2 cellular contexts compared by ENCODE assay signal in the genomic region with DNA sequence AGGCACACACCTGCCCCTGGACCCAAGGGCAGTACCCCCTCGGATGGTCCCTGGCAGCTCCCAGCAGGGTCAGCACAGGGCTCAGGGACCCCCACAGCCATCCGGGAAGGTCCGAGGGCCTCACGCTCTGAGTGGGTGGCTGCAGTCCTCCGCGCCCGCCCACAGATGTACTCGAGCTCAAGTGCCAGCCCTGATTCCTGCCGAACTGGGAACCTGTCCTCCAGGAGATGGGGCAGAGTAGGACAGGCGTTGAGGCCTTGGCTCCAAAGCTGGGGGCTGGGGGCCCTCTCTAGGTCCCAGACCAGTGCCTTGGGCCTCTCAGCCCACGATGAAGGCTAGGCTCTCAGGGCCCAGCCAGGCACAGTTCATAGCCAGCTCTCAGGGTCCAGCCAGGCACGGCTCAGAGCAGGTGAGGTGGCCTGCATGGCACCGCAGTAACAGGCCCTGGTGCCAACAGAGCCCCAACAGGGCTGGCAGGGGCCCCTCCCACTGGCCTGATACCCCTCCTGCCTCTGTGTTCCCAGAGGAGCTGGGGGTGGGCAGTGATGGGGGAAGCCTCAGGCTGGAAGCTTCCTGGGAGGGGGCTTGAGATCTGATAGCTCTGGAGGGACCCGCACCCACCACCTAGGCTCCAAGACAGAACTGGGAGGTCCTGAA.
TF ChIP-seq lines count a peak whose summit lies in the region.

No MANE protein-coding gene starts in this region.

TF ChIP-seq in GM23338, 12 proteins besides CTCF, POLR2A, EP300 and RAD21 (continues in another document):
- no peak for TF ChIP-seq ZNF114 (CRISPR knock-in tag; IDR thresholded peaks at IDR 0.05)
- no peak for TF ChIP-seq ETS1 (IDR thresholded peaks at IDR 0.05)
- TF ChIP-seq ZNF331 (CRISPR knock-in tag; IDR thresholded peaks at IDR 0.05; ENCODE audit: low read depth) = no peak
- TF ChIP-seq EZH2 (IDR thresholded peaks at IDR 0.05; ENCODE audit: low read depth, unreplicated experiment) = no peak
- TF ChIP-seq CREB1 (CRISPR knock-in tag; IDR thresholded peaks at IDR 0.05; ENCODE audit: low read depth) = no peak
- no peak for TF ChIP-seq JUNB (IDR thresholded peaks at IDR 0.05; ENCODE audit: unreplicated experiment)
- TF ChIP-seq EZH2phosphoT487 (IDR thresholded peaks at IDR 0.05; ENCODE audit: unreplicated experiment) = no peak
- TF ChIP-seq, protein P1, sequence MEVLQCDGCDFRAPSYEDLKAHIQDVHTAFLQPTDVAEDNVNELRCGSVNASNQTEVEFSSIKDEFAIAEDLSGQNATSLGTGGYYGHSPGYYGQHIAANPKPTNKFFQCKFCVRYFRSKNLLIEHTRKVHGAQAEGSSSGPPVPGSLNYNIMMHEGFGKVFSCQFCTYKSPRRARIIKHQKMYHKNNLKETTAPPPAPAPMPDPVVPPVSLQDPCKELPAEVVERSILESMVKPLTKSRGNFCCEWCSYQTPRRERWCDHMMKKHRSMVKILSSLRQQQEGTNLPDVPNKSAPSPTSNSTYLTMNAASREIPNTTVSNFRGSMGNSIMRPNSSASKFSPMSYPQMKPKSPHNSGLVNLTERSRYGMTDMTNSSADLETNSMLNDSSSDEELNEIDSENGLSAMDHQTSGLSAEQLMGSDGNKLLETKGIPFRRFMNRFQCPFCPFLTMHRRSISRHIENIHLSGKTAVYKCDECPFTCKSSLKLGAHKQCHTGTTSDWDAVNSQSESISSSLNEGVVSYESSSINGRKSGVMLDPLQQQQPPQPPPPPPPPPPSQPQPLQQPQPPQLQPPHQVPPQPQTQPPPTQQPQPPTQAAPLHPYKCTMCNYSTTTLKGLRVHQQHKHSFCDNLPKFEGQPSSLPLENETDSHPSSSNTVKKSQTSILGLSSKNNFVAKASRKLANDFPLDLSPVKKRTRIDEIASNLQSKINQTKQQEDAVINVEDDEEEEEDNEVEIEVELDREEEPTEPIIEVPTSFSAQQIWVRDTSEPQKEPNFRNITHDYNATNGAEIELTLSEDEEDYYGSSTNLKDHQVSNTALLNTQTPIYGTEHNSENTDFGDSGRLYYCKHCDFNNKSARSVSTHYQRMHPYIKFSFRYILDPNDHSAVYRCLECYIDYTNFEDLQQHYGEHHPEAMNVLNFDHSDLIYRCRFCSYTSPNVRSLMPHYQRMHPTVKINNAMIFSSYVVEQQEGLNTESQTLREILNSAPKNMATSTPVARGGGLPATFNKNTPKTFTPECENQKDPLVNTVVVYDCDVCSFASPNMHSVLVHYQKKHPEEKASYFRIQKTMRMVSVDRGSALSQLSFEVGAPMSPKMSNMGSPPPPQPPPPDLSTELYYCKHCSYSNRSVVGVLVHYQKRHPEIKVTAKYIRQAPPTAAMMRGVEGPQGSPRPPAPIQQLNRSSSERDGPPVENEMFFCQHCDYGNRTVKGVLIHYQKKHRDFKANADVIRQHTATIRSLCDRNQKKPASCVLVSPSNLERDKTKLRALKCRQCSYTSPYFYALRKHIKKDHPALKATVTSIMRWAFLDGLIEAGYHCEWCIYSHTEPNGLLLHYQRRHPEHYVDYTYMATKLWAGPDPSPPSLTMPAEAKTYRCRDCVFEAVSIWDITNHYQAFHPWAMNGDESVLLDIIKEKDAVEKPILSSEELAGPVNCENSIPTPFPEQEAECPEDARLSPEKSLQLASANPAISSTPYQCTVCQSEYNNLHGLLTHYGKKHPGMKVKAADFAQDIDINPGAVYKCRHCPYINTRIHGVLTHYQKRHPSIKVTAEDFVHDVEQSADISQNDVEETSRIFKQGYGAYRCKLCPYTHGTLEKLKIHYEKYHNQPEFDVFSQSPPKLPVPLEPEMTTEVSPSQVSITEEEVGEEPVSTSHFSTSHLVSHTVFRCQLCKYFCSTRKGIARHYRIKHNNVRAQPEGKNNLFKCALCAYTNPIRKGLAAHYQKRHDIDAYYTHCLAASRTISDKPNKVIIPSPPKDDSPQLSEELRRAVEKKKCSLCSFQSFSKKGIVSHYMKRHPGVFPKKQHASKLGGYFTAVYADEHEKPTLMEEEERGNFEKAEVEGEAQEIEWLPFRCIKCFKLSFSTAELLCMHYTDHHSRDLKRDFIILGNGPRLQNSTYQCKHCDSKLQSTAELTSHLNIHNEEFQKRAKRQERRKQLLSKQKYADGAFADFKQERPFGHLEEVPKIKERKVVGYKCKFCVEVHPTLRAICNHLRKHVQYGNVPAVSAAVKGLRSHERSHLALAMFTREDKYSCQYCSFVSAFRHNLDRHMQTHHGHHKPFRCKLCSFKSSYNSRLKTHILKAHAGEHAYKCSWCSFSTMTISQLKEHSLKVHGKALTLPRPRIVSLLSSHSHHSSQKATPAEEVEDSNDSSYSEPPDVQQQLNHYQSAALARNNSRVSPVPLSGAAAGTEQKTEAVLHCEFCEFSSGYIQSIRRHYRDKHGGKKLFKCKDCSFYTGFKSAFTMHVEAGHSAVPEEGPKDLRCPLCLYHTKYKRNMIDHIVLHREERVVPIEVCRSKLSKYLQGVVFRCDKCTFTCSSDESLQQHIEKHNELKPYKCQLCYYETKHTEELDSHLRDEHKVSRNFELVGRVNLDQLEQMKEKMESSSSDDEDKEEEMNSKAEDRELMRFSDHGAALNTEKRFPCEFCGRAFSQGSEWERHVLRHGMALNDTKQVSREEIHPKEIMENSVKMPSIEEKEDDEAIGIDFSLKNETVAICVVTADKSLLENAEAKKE (CRISPR knock-in tag; IDR thresholded peaks at IDR 0.05) = no peak
- TF ChIP-seq STAT1 (IDR thresholded peaks at IDR 0.05; ENCODE audit: unreplicated experiment) = no peak

TF ChIP-seq in GM12878, 131 proteins besides CTCF, POLR2A, EP300 and RAD21:
- TF ChIP-seq SRF (IDR thresholded peaks at IDR 0.05; ENCODE audit: low read depth in 2 of 2, low read length in 2 of 2) (no peak), YBX1 (IDR thresholded peaks at IDR 0.05) (no peak), NR2C1 (IDR thresholded peaks at IDR 0.05) (no peak), GATAD2B (conservative IDR thresholded peaks at IDR 0.05; ENCODE audit: low read depth) (no peak), POU2F2 (IDR thresholded peaks at IDR 0.05; ENCODE audit: borderline replicate concordance, low read depth, low read length) (no peak), ZBED1 (IDR thresholded peaks at IDR 0.05; ENCODE audit: borderline replicate concordance) (no peak)
- TF ChIP-seq, protein P2, sequence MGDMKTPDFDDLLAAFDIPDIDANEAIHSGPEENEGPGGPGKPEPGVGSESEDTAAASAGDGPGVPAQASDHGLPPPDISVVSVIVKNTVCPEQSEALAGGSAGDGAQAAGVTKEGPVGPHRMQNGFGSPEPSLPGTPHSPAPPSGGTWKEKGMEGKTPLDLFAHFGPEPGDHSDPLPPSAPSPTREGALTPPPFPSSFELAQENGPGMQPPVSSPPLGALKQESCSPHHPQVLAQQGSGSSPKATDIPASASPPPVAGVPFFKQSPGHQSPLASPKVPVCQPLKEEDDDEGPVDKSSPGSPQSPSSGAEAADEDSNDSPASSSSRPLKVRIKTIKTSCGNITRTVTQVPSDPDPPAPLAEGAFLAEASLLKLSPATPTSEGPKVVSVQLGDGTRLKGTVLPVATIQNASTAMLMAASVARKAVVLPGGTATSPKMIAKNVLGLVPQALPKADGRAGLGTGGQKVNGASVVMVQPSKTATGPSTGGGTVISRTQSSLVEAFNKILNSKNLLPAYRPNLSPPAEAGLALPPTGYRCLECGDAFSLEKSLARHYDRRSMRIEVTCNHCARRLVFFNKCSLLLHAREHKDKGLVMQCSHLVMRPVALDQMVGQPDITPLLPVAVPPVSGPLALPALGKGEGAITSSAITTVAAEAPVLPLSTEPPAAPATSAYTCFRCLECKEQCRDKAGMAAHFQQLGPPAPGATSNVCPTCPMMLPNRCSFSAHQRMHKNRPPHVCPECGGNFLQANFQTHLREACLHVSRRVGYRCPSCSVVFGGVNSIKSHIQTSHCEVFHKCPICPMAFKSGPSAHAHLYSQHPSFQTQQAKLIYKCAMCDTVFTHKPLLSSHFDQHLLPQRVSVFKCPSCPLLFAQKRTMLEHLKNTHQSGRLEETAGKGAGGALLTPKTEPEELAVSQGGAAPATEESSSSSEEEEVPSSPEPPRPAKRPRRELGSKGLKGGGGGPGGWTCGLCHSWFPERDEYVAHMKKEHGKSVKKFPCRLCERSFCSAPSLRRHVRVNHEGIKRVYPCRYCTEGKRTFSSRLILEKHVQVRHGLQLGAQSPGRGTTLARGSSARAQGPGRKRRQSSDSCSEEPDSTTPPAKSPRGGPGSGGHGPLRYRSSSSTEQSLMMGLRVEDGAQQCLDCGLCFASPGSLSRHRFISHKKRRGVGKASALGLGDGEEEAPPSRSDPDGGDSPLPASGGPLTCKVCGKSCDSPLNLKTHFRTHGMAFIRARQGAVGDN (IDR thresholded peaks at IDR 0.05) = no peak
- TF ChIP-seq, protein P3, sequence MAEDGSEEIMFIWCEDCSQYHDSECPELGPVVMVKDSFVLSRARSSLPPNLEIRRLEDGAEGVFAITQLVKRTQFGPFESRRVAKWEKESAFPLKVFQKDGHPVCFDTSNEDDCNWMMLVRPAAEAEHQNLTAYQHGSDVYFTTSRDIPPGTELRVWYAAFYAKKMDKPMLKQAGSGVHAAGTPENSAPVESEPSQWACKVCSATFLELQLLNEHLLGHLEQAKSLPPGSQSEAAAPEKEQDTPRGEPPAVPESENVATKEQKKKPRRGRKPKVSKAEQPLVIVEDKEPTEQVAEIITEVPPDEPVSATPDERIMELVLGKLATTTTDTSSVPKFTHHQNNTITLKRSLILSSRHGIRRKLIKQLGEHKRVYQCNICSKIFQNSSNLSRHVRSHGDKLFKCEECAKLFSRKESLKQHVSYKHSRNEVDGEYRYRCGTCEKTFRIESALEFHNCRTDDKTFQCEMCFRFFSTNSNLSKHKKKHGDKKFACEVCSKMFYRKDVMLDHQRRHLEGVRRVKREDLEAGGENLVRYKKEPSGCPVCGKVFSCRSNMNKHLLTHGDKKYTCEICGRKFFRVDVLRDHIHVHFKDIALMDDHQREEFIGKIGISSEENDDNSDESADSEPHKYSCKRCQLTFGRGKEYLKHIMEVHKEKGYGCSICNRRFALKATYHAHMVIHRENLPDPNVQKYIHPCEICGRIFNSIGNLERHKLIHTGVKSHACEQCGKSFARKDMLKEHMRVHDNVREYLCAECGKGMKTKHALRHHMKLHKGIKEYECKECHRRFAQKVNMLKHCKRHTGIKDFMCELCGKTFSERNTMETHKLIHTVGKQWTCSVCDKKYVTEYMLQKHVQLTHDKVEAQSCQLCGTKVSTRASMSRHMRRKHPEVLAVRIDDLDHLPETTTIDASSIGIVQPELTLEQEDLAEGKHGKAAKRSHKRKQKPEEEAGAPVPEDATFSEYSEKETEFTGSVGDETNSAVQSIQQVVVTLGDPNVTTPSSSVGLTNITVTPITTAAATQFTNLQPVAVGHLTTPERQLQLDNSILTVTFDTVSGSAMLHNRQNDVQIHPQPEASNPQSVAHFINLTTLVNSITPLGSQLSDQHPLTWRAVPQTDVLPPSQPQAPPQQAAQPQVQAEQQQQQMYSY (CRISPR knock-in tag; IDR thresholded peaks at IDR 0.05) = no peak
